In the genomic region with DNA sequence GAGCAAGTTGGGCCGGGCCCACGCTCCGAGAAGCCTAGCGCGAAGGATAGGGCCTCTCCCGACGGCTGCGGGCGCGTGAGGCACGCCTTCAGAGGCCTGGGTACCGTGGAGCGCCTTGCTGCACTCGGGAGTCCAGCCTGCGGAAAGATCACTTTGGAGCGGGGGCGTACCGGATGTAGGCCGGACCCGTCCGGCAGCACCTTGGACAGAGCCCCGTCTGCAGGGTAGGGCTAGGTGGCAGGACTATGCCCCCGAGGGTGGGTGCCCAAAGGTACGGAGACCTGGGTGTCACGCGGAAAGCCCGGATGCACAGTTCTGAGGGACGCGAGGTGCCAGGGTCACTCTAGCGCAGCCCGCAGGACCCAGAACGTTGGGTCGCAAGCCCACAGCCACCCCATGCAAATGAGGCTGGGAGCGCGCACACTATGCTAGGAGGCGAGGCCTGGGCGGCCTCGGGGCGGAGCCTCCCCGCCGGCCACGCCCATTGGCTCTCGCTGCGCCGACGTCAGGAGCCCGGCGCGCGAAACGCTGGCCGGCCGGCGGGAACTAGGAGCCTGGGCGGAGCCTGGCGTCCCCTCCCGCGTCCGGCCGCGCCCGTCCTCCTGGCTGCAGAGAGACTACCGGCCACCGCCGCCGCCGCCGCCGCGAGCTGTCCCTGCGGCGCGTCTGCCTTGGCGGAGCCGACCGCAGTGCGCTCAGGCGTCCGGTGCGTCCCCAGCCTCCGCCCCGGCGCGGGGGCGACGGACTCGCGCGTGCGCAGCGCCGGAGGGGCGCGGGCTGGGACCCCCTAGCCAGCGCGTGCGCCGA, we compare ENCODE assay signal across 8 cellular contexts. TPM values are rescaled to one million over a fixed set of nuclear protein-coding genes. Genes with fewer than 3 reads are reported as not detected.
A peak's percentile ranks its signal among the peaks of the same experiment; 100 is the strongest.
DNase-seq lines count a peak whose midpoint lies in the region; ATAC-seq and TF ChIP-seq lines count a peak whose summit lies in the region.

PAQR4 (plus strand) TSS at position 611 of the 807 bp plus-strand sequence. CDS start 327 bp downstream, outside the sequence.

- H3K4me1 ChIP-seq in hepatocyte (ENCODE audit: insufficient read depth), result peaks cover 13% of the 10 kb centered on the region

- H3K9me2 ChIP-seq in hepatocyte (replicated peaks; ENCODE audit: insufficient read depth), result no peaks in the 10 kb centered on the region

- H3K36me3 ChIP-seq in hepatocyte (replicated peaks; ENCODE audit: insufficient read depth, low read depth), result no peaks in the 10 kb centered on the region

- ATAC-seq in GM18511 (IDR thresholded peaks at IDR 0.05; ENCODE audit: unreplicated experiment), result peak; percentile 73
- ATAC-seq in HG02938 (IDR thresholded peaks at IDR 0.05; ENCODE audit: unreplicated experiment), result peak; percentile 53

- H3K9me3 ChIP-seq in hepatocyte (ENCODE audit: low read depth), result no peaks in the 10 kb centered on the region

- H4K20me1 ChIP-seq in hepatocyte (ENCODE audit: insufficient read depth, poor library complexity, severe bottlenecking), result no peaks in the 10 kb centered on the region

- H3K4me3 ChIP-seq in hepatocyte, result peak within 1 kb of the TSS; percentile 26

- no peaks in the 10 kb centered on the region for H3K79me2 ChIP-seq in hepatocyte

- peak; percentile 90 to 97 for DNase-seq in NCI-H1930 (lab: John Stamatoyannopoulos, UW)
- peak; percentile 61 for DNase-seq in T-helper 9 cell
- DNase-seq in astrocyte of the hippocampus (ENCODE audit: low read depth, low spot score), result peak; percentile 96
- DNase-seq in hepatocyte (ENCODE audit: low spot score), result peak; percentile 95
- DNase-seq in retina, result peak; percentile 94
- DNase-seq in cortex of kidney (lab: John Stamatoyannopoulos, UW), result no peak

- H3K4me2 ChIP-seq in hepatocyte, result peak within 1 kb of the TSS; percentile 88

- WGBS in hepatocyte (ENCODE audit: low lambda C conversion rate, missing lambda C conversion rate), result 5% methylated on average over 78 of the region's 98 CpGs

- H3K27ac ChIP-seq in hepatocyte, result no peak within 1 kb of the TSS

- peak within 1 kb of the TSS; percentile 63 for H2AFZ ChIP-seq in hepatocyte

- TF ChIP-seq CTCF in hepatocyte (IDR thresholded peaks at IDR 0.05; ENCODE audit: poor library complexity), result no peak

- peaks cover 18% of the 10 kb centered on the region for H3K27me3 ChIP-seq in hepatocyte

RNA-seq across cellular contexts. Expression of gene PAQR4, which starts in this region (rescaled TPM):
- 2.8 and 4.5 TPM in 2 replicates for total RNA-seq in hepatocyte
- polyA plus RNA-seq in hepatocyte, result 3.7 and 8.3 TPM in 2 replicates
